In the genomic region with DNA sequence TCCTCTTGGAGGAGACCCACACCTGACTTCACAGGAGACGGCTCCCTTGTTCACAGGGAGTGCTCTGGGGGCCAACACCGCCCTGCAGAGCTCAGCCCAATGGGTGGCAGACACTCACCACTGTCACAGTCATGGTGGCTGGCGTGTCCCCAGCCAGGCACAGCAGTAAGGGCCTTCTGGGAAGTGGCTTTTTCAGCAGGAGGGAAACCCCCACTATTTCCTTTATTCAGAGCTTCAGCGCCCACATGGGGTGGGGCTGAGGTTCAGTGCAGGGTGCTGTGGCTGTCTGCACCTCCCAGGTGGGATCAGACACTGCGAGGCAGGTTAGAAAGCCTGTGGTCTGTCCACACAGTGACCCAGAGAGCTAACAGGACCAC, we compare ENCODE assay signal across 8 cellular contexts. TPM values are rescaled to one million over a fixed set of nuclear protein-coding genes. Genes with fewer than 3 reads are reported as not detected.
DNase-seq lines count a peak whose midpoint lies in the region; ATAC-seq and TF ChIP-seq lines count a peak whose summit lies in the region.
"Had no signal": no experiment of that assay in that cellular context is flagged by ENCODE, and none has a peak within 500 bp of the region (broad histone marks: within the 10 kb centered on the region; RNA-seq: fewer than 3 reads in every experiment).

No MANE protein-coding gene starts in this region.

- H3K4me1 ChIP-seq in mucosa of descending colon (ENCODE audit: low read depth) = peaks cover 18% of the 10 kb centered on the region

- H3K27ac Mint-ChIP-seq in activated CD8-positive, alpha-beta T cell treated with anti-CD3 and anti-CD28 coated beads for 36 hours = peak overlapping the region; percentile 90

- POLR2A ChIA-PET in activated CD8-positive, alpha-beta T cell treated with anti-CD3 and anti-CD28 coated beads for 36 hours (lab: Charles Lee) = interaction anchor here (0.7 to 1.1 kb wide), 6 partner anchors 12 to 135 kb away, joined by 3 to 4 read pairs (median 3); partner anchors contain the start of gene DNLZ

- H3K36me3 ChIP-seq in mucosa of descending colon (ENCODE audit: low read depth) = peaks cover 4% of the 10 kb centered on the region
- H3K36me3 ChIP-seq: colonic mucosa had no signal

- CTCF ChIA-PET in activated CD8-positive, alpha-beta T cell treated with anti-CD3 and anti-CD28 coated beads for 36 hours (lab: Charles Lee) = interaction anchor here (0.7 to 2.4 kb wide), 3 partner anchors 10 to 91 kb away, joined by 3 to 5 read pairs (median 4); no protein-coding TSS in a partner anchor

- H3K4me3 Mint-ChIP-seq in activated CD8-positive, alpha-beta T cell treated with anti-CD3 and anti-CD28 coated beads for 36 hours = peak overlapping the region; percentile 63

- ATAC-seq in HG02642 (IDR thresholded peaks at IDR 0.05; ENCODE audit: poor library complexity, unreplicated experiment) (peak; percentile 26), mucosa of descending colon (peak; percentile 47), GM18909 (IDR thresholded peaks at IDR 0.05; ENCODE audit: poor library complexity, unreplicated experiment) (no peak)
- peak; percentile 83 for ATAC-seq in activated CD8-positive, alpha-beta T cell treated with anti-CD3 and anti-CD28 coated beads for 36 hours

- intact Hi-C loops in activated CD8-positive, alpha-beta T cell treated with anti-CD3 and anti-CD28 coated beads for 36 hours (cut with micrococcal nuclease) = loop anchor here (10.0 kb wide), 1 partner anchor 89 kb away; no protein-coding TSS in a partner anchor
- intact Hi-C loops in mucosa of descending colon (cut with DNase I, micrococcal nuclease) = no loop called here

- no peaks in the 10 kb centered on the region for H3K9me3 ChIP-seq in mucosa of descending colon
- H3K9me3 ChIP-seq: colonic mucosa had no signal

- H3K4me3 ChIP-seq in mucosa of descending colon = no peak overlapping the region
- H3K4me3 ChIP-seq: colonic mucosa had no signal

- peak; percentile 92 for DNase-seq in activated CD8-positive, alpha-beta T cell treated with anti-CD3 and anti-CD28 coated beads for 36 hours
- DNase-seq in mucosa of descending colon (peak in 2 of 3 donors; percentile 38 to 47), NCI-H524 treated with DMSO at 0.1 percent for 48 hours (lab: John Stamatoyannopoulos, UW) (no peak), NCI-H2107 treated with DMSO at 0.1 percent for 48 hours (lab: John Stamatoyannopoulos, UW; ENCODE audit: unreplicated experiment) (no peak)
- DNase-seq in stimulated activated naive CD4-positive, alpha-beta T cell treated with Interleukin-2 at 50 U/mL for 16 hours (lab: John Stamatoyannopoulos, UW) = peak; percentile 81
- DNase-seq: colonic mucosa had no signal

- no peaks in the 10 kb centered on the region for H3K9me3 Mint-ChIP-seq in activated CD8-positive, alpha-beta T cell treated with anti-CD3 and anti-CD28 coated beads for 36 hours

- no peak for TF ChIP-seq CTCF in activated CD8-positive, alpha-beta T cell treated with anti-CD3 and anti-CD28 coated beads for 36 hours (IDR thresholded peaks at IDR 0.05)
- no peak for TF ChIP-seq CTCF in mucosa of descending colon (IDR thresholded peaks at IDR 0.05)

- peaks cover 61% of the 10 kb centered on the region for H3K4me1 Mint-ChIP-seq in activated CD8-positive, alpha-beta T cell treated with anti-CD3 and anti-CD28 coated beads for 36 hours (ENCODE audit: low read depth)

- peaks cover 58% of the 10 kb centered on the region for H3K36me3 Mint-ChIP-seq in activated CD8-positive, alpha-beta T cell treated with anti-CD3 and anti-CD28 coated beads for 36 hours (ENCODE audit: low read depth)

- H3K27me3 Mint-ChIP-seq in activated CD8-positive, alpha-beta T cell treated with anti-CD3 and anti-CD28 coated beads for 36 hours = no peaks in the 10 kb centered on the region

RNA-seq across cellular contexts. Expression of gene SNAPC4, which starts 3.6 kb away (rescaled TPM):
- total RNA-seq in activated CD8-positive, alpha-beta T cell treated with anti-CD3 and anti-CD28 coated beads for 36 hours = 10 to 100 TPM; 15.5 to 17.1 TPM
- total RNA-seq in mucosa of descending colon = 1 to 10 TPM; 7.4 to 7.6 (median 7.6) TPM

RNA-seq across cellular contexts. Expression of gene ENTR1, which starts 6.9 kb away (rescaled TPM):
- total RNA-seq in activated CD8-positive, alpha-beta T cell treated with anti-CD3 and anti-CD28 coated beads for 36 hours = 10 to 100 TPM; 65.9 to 66.8 TPM
- 10 to 100 TPM; 27.8 to 47.6 (median 33.2) TPM for total RNA-seq in mucosa of descending colon

RNA-seq across cellular contexts. Expression of gene PMPCA, which starts 6.9 kb away (rescaled TPM):
- total RNA-seq in activated CD8-positive, alpha-beta T cell treated with anti-CD3 and anti-CD28 coated beads for 36 hours = 100 to 1,000 TPM; 128 to 140 TPM
- 10 to 100 TPM; 42.1 to 50.7 (median 45.1) TPM for total RNA-seq in mucosa of descending colon

RNA-seq across cellular contexts. Expression of gene CARD9, which starts 30.1 kb away (rescaled TPM):
- total RNA-seq in activated CD8-positive, alpha-beta T cell treated with anti-CD3 and anti-CD28 coated beads for 36 hours = 1 to 10 TPM; 6.8 to 7.1 TPM
- 1 to 10 TPM; 2.2 to 2.4 (median 2.2) TPM for total RNA-seq in mucosa of descending colon

RNA-seq across cellular contexts. Expression of gene INPP5E, which starts 36.1 kb away (rescaled TPM):
- 10 to 100 TPM; 12.0 to 13.8 TPM for total RNA-seq in activated CD8-positive, alpha-beta T cell treated with anti-CD3 and anti-CD28 coated beads for 36 hours
- 10 to 100 TPM in 1 of 3 donors, 1 to 10 TPM in 2; 9.5 to 14.4 (median 9.6) TPM for total RNA-seq in mucosa of descending colon

Comparison
In these comparisons a context has a peak if more than half of its experiments do, and no peak if none do; other contexts are left out.
1. DNase-seq: peak in activated CD8-positive, alpha-beta T cell treated with anti-CD3 and anti-CD28 coated beads for 36 hours (single experiment), mucosa of descending colon (2 of 3) and stimulated activated naive CD4-positive, alpha-beta T cell treated with Interleukin-2 at 50 U/mL for 16 hours (single experiment); none in NCI-H524 treated with DMSO at 0.1 percent for 48 hours (single experiment) and NCI-H2107 treated with DMSO at 0.1 percent for 48 hours (single experiment).